In the genomic region with DNA sequence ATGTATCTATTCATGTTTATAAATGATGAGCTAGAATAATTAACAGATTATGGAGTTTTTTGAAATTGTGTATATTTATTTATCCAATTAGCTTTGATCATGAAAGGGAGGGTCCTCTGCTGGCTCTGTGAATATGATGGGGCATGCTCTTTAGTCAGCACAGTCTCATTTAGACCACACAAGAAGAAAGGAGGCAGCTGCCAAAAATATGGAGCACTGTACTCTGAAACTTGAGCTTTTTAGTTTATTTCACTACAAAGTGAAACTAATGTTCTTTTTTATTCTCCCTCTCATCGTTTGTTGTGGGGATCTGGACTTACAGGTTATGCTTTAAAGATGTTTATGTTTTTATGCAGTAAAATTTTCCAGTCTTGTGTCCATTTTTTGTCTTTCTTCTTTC, we compare ENCODE assay signal across 31 cellular contexts.
DNase-seq lines count a peak whose midpoint lies in the region; ATAC-seq and TF ChIP-seq lines count a peak whose summit lies in the region.
"Had no signal": no experiment of that assay in that cellular context is flagged by ENCODE, and none has a peak within 500 bp of the region (broad histone marks: within the 10 kb centered on the region; RNA-seq: fewer than 3 reads in every experiment).

No MANE protein-coding gene starts in this region.

- no peaks in the 10 kb centered on the region for H3K9me3 Mint-ChIP-seq in MCF 10A (ENCODE audit: unreplicated experiment)
- no peaks in the 10 kb centered on the region for H3K9me3 Mint-ChIP-seq in activated naive CD8-positive, alpha-beta T cell treated with anti-CD3 and anti-CD28 coated beads, Interleukin-2, amount 50 U/mL, for 24 hours
- H3K9me3 Mint-ChIP-seq: activated naive CD4-positive, alpha-beta T cell treated with anti-CD3 and anti-CD28 coated beads for 36 hours; CD8-positive, alpha-beta T cell; naive thymus-derived CD8-positive, alpha-beta T cell had no signal

- POLR2A ChIA-PET in MCF 10A (lab: Yijun Ruan, JAX): no interaction called here

- in situ Hi-C loops in mammary epithelial cell (cut with MboI; ENCODE audit: low sequenced_read_pairs in 2 of 2): no loop called here

- no peak overlapping the region for H2AFZ ChIP-seq in mammary epithelial cell (ENCODE audit: low read depth, low read length)

- H3K27ac Mint-ChIP-seq in MCF 10A (ENCODE audit: low read depth, unreplicated experiment): no peak overlapping the region
- H3K27ac Mint-ChIP-seq in activated naive CD8-positive, alpha-beta T cell treated with anti-CD3 and anti-CD28 coated beads, Interleukin-2, amount 50 U/mL, for 24 hours: no peak overlapping the region
- H3K27ac Mint-ChIP-seq: activated naive CD4-positive, alpha-beta T cell treated with anti-CD3 and anti-CD28 coated beads for 36 hours; B cell; CD8-positive, alpha-beta T cell; mesothelial cell of epicardium; naive thymus-derived CD8-positive, alpha-beta T cell had no signal

- 0% methylated on average over 1 of the region's 1 CpG for WGBS in mammary epithelial cell (ENCODE audit: low coverage, missing lambda C conversion rate)

- H3K27me3 Mint-ChIP-seq in MCF 10A (ENCODE audit: insufficient read depth, unreplicated experiment): no peaks in the 10 kb centered on the region
- H3K27me3 Mint-ChIP-seq in activated naive CD8-positive, alpha-beta T cell treated with anti-CD3 and anti-CD28 coated beads, Interleukin-2, amount 50 U/mL, for 24 hours: no peaks in the 10 kb centered on the region
- H3K27me3 Mint-ChIP-seq: B cell; naive thymus-derived CD8-positive, alpha-beta T cell had no signal

- TF ChIP-seq CTCF in MCF 10A (IDR thresholded peaks at IDR 0.05; ENCODE audit: unreplicated experiment): no peak
- no peak for TF ChIP-seq CTCF in mammary epithelial cell (conservative IDR thresholded peaks at IDR 0.05 in 1 of 2, IDR thresholded peaks at IDR 0.05 in 1 of 2; ENCODE audit: extremely low read depth in 1 of 2, insufficient read depth in 1 of 2, low read depth in 1 of 2, low read length in 2 of 2)
- TF ChIP-seq CTCF in cardiac fibroblast (IDR thresholded peaks at IDR 0.05; ENCODE audit: low read depth, low read length): no peak
- TF ChIP-seq CTCF in foreskin fibroblast (IDR thresholded peaks at IDR 0.05; ENCODE audit: low read depth, low read length): no peak

- H3K9ac ChIP-seq in mammary epithelial cell (ENCODE audit: insufficient read depth, low read length): no peak overlapping the region

- H3K4me3 ChIP-seq in mammary epithelial cell (replicated peaks in 1 of 3; ENCODE audit: insufficient read depth in 1 of 3, low read depth in 2 of 3, low read length in 3 of 3): no peak overlapping the region
- H3K4me3 ChIP-seq in cardiac fibroblast (replicated peaks in 1 of 2; ENCODE audit: low read depth in 2 of 2, low read length in 2 of 2): no peak overlapping the region
- no peak overlapping the region for H3K4me3 ChIP-seq in foreskin fibroblast (ENCODE audit: low read depth in 1 of 2, low read length in 2 of 2)
- H3K4me3 ChIP-seq: colonic mucosa, uterus had no signal

- peaks cover under 1% of the 10 kb centered on the region for H3K9me3 ChIP-seq in mammary epithelial cell (replicated peaks; ENCODE audit: insufficient read depth, low read length)
- H3K9me3 ChIP-seq: colonic mucosa, uterus had no signal

- H3K36me3 Mint-ChIP-seq in MCF 10A (ENCODE audit: insufficient read depth, unreplicated experiment): no peaks in the 10 kb centered on the region
- no peaks in the 10 kb centered on the region for H3K36me3 Mint-ChIP-seq in activated naive CD8-positive, alpha-beta T cell treated with anti-CD3 and anti-CD28 coated beads, Interleukin-2, amount 50 U/mL, for 24 hours (ENCODE audit: low read depth)
- H3K36me3 Mint-ChIP-seq: CD8-positive, alpha-beta T cell; naive thymus-derived CD8-positive, alpha-beta T cell had no signal

- ATAC-seq in GM21619 (IDR thresholded peaks at IDR 0.05; ENCODE audit: unreplicated experiment) (no peak), GM19324 (IDR thresholded peaks at IDR 0.05; ENCODE audit: low FRiP score, unreplicated experiment) (no peak)
- ATAC-seq in activated naive CD8-positive, alpha-beta T cell treated with anti-CD3 and anti-CD28 coated beads, Interleukin-2, amount 50 U/mL, for 24 hours: no peak
- ATAC-seq: CD8-positive, alpha-beta T cell; esophagus mucosa; left ventricle myocardium superior; naive thymus-derived CD8-positive, alpha-beta T cell; Panc1; stimulated activated naive CD8-positive, alpha-beta T cell treated with anti-CD3 and anti-CD28 coated beads, Interleukin-15, Interleukin-2, amounts not matched to agents 100 U/mL and 50 U/mL, for 24 hours had no signal

- intact Hi-C loops in MCF 10A (cut with micrococcal nuclease) (no loop called here), mammary epithelial cell (cut with micrococcal nuclease) (no loop called here)

- H3K27me3 ChIP-seq in mammary epithelial cell (ENCODE audit: insufficient read depth, low read length): no peaks in the 10 kb centered on the region
- H3K27me3 ChIP-seq: colonic mucosa, uterus had no signal

- H3K4me2 ChIP-seq in mammary epithelial cell (ENCODE audit: insufficient read depth, low read depth, low read length): no peak overlapping the region

- H3K36me3 ChIP-seq in mammary epithelial cell (ENCODE audit: insufficient read depth, low read length): no peaks in the 10 kb centered on the region
- H3K36me3 ChIP-seq: colonic mucosa, uterus had no signal

- BruUV-seq in MCF 10A (replicated peaks; lab: Mats Ljungman, UMichigan): no TSS peak
- no TSS peak for BruUV-seq in mammary epithelial cell (replicated peaks; lab: Mats Ljungman, UMichigan)

- H3K79me2 ChIP-seq in mammary epithelial cell (ENCODE audit: insufficient read depth, low read length): no peaks in the 10 kb centered on the region

- CTCF ChIA-PET in MCF 10A (lab: Yijun Ruan, JAX) (no interaction called here), mammary epithelial cell (lab: Charles Lee; ENCODE audit: low non-redundant PET) (no interaction called here)

- peak; percentile 5 for DNase-seq in MCF 10A (ENCODE audit: unreplicated experiment)
- no peak for DNase-seq in mammary epithelial cell
- peak; percentile 7 to 16 for DNase-seq in cardiac fibroblast (ENCODE audit: low read depth in 2 of 2)
- DNase-seq in foreskin fibroblast: peak; percentile 4 to 38
- DNase-seq in activated naive CD8-positive, alpha-beta T cell treated with anti-CD3 and anti-CD28 coated beads, Interleukin-2, amount 50 U/mL, for 24 hours: no peak
- no peak for DNase-seq in amniotic stem cell (lab: John Stamatoyannopoulos, UW)
- DNase-seq: 8988T; activated CD4-positive, alpha-beta T cell treated with anti-CD3 and anti-CD28 coated beads, Interleukin-2, amount 50 U/mL, for 48 hours; activated naive CD4-positive, alpha-beta T cell treated with anti-CD3 and anti-CD28 coated beads for 36 hours; amygdala; CD8-positive, alpha-beta T cell; colonic mucosa; DMS 273 treated with DMSO at 0.1 percent for 48 hours; effector memory CD4-positive, alpha-beta T cell; Kasumi-1; left ventricle myocardium superior; naive thymus-derived CD8-positive, alpha-beta T cell; NCI-H1092 treated with DMSO at 0.1 percent for 48 hours; NCI-H187 treated with DMSO at 0.1 percent for 48 hours; NCI-H524 treated with DMSO at 0.1 percent for 48 hours; NK-92 treated with Interleukin-12 subunit alpha and Interleukin-12 subunit beta, amount 100 ng/mL, for 24 hours; occipital lobe; SHP77 treated with DMSO at 0.1 percent for 48 hours; stimulated activated naive CD8-positive, alpha-beta T cell treated with anti-CD3 and anti-CD28 coated beads, Interleukin-15, Interleukin-2, amounts not matched to agents 100 U/mL and 50 U/mL, for 24 hours; uterus had no signal

- no peaks in the 10 kb centered on the region for H3K4me1 Mint-ChIP-seq in MCF 10A (ENCODE audit: insufficient read depth, unreplicated experiment)
- H3K4me1 Mint-ChIP-seq in activated naive CD8-positive, alpha-beta T cell treated with anti-CD3 and anti-CD28 coated beads, Interleukin-2, amount 50 U/mL, for 24 hours: no peaks in the 10 kb centered on the region
- H3K4me1 Mint-ChIP-seq: B cell had no signal

- no peaks in the 10 kb centered on the region for H3K4me1 ChIP-seq in mammary epithelial cell (ENCODE audit: insufficient read depth, low read length)
- H3K4me1 ChIP-seq: colonic mucosa, uterus had no signal

- H4K20me1 ChIP-seq in mammary epithelial cell (ENCODE audit: insufficient read depth, low read length): no peaks in the 10 kb centered on the region

- dilution Hi-C loops in mammary epithelial cell (cut with HindIII; ENCODE audit: low sequenced_read_pairs): no loop called here

- H3K4me3 Mint-ChIP-seq in MCF 10A (ENCODE audit: unreplicated experiment): no peak overlapping the region
- H3K4me3 Mint-ChIP-seq in activated naive CD8-positive, alpha-beta T cell treated with anti-CD3 and anti-CD28 coated beads, Interleukin-2, amount 50 U/mL, for 24 hours: no peak overlapping the region
- H3K4me3 Mint-ChIP-seq: activated naive CD4-positive, alpha-beta T cell treated with anti-CD3 and anti-CD28 coated beads for 36 hours; B cell; CD8-positive, alpha-beta T cell; mesothelial cell of epicardium; naive thymus-derived CD8-positive, alpha-beta T cell had no signal

- H3K27ac ChIP-seq in mammary epithelial cell (ENCODE audit: insufficient read depth, low read depth, low read length): no peak overlapping the region
- H3K27ac ChIP-seq: colonic mucosa, uterus had no signal

Comparison
In these comparisons a context has a peak if more than half of its experiments do, and no peak if none do; other contexts are left out.
1. DNase-seq: peak in MCF 10A (single experiment), cardiac fibroblast (2 of 2) and foreskin fibroblast (2 of 2); none in mammary epithelial cell (single experiment), activated naive CD8-positive, alpha-beta T cell treated with anti-CD3 and anti-CD28 coated beads, Interleukin-2, amount 50 U/mL, for 24 hours (single experiment) and amniotic stem cell (single experiment).